ENCODE assay signal across 26 cellular contexts in the genomic region with DNA sequence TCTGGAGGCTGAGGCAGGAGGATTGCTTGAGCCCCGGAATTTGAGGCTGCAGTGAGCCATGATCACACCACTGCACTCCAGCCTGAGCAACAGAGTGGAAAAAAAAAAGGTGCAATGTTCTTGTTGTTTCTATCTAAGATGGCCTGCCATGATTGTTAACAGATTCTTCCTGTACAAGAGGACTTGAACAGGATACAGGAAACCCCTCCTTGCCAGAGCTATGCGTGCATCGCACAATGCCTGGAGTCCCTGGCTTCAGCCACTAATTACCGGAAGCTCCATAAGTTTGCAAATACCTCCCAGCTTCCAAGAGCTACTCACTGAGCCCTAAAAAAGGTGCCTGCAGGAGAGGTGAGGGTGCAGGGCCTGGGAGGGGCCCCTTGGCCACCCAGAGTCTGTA. TPM values are rescaled to one million over a fixed set of nuclear protein-coding genes. Genes with fewer than 3 reads are reported as not detected.
DNase-seq lines count a peak whose midpoint lies in the region; ATAC-seq and TF ChIP-seq lines count a peak whose summit lies in the region.
"Had no signal": no experiment of that assay in that cellular context is flagged by ENCODE, and none has a peak within 500 bp of the region (broad histone marks: within the 10 kb centered on the region; RNA-seq: fewer than 3 reads in every experiment).

No MANE protein-coding gene starts in this region.

- H3K4me1 ChIP-seq in BLaER1, result peaks cover 8% of the 10 kb centered on the region; the same call in 1 of the 2 replicates
- peaks cover 30% of the 10 kb centered on the region for H3K4me1 ChIP-seq in left ventricle myocardium inferior
- H3K4me1 ChIP-seq: prostate gland, thyroid gland had no signal

- H3K27me3 ChIP-seq in BLaER1, result no peaks in the 10 kb centered on the region
- peaks cover 4% of the 10 kb centered on the region for H3K27me3 ChIP-seq in left ventricle myocardium inferior (ENCODE audit: low read depth)
- H3K27me3 ChIP-seq: thyroid gland had no signal

- H3K36me3 ChIP-seq in BLaER1 (no peaks in the 10 kb centered on the region), left ventricle myocardium inferior (no peaks in the 10 kb centered on the region)
- H3K36me3 ChIP-seq: neutrophil, prostate gland, stomach, thyroid gland had no signal

- H3K4me3 ChIP-seq in BLaER1, result no peak overlapping the region
- H3K4me3 ChIP-seq in cardiac fibroblast (replicated peaks in 1 of 2; ENCODE audit: low read depth in 2 of 2, low read length in 2 of 2), result no peak overlapping the region
- no peak overlapping the region for H3K4me3 ChIP-seq in left ventricle myocardium inferior
- H3K4me3 ChIP-seq: prostate gland, skin epidermis, stomach, thyroid gland had no signal

- peak; percentile 34 for ATAC-seq in omental fat pad (ENCODE audit: low FRiP score)

- H3K27ac ChIP-seq in BLaER1, result no peak overlapping the region
- H3K27ac ChIP-seq in left ventricle myocardium inferior (replicated peaks), result peak overlapping the region; percentile 79
- H3K27ac ChIP-seq: neutrophil, prostate gland, VCaP had no signal

- peak overlapping the region; percentile 12; the same call in 1 of the 2 replicates for H3K4me2 ChIP-seq in BLaER1

- intact Hi-C loops in left ventricle myocardium inferior (cut with micrococcal nuclease), result no loop called here

- no peaks in the 10 kb centered on the region for H4K20me1 ChIP-seq in BLaER1

- TF ChIP-seq CTCF in cardiac fibroblast (IDR thresholded peaks at IDR 0.05; ENCODE audit: low read depth, low read length) (no peak), left ventricle myocardium inferior (IDR thresholded peaks at IDR 0.05; ENCODE audit: borderline replicate concordance) (no peak), omental fat pad (IDR thresholded peaks at IDR 0.05) (no peak)

- H3K9me3 ChIP-seq in BLaER1, result no peaks in the 10 kb centered on the region
- no peaks in the 10 kb centered on the region for H3K9me3 ChIP-seq in left ventricle myocardium inferior (replicated peaks)
- H3K9me3 ChIP-seq: neutrophil, prostate gland, stomach, thyroid gland had no signal

- peak; percentile 55 to 80 for DNase-seq in cardiac fibroblast (ENCODE audit: low read depth in 2 of 2)
- DNase-seq in left ventricle myocardium inferior, result no peak
- DNase-seq in omental fat pad (ENCODE audit: low spot score), result no peak
- no peak for DNase-seq in GM19240 (ENCODE audit: insufficient read length, low spot score)
- no peak for DNase-seq in NCI-H2227 treated with DMSO at 0.1 percent for 48 hours (lab: John Stamatoyannopoulos, UW)
- DNase-seq in NCI-H187 treated with DMSO at 0.1 percent for 48 hours (lab: John Stamatoyannopoulos, UW), result no peak
- no peak for DNase-seq in SKM-1 (lab: John Stamatoyannopoulos, UW; ENCODE audit: unreplicated experiment)
- DNase-seq: activated CD4-positive, alpha-beta T cell treated with anti-CD3 and anti-CD28 coated beads for 4 hours; activated effector memory CD4-positive, alpha-beta T cell treated with anti-CD3 and anti-CD28 coated beads, Interleukin-2, amount 50 U/mL, for 16 hours; activated naive CD8-positive, alpha-beta T cell treated with anti-CD3 and anti-CD28 coated beads for 36 hours; activated T-cell treated with anti-CD3 and anti-CD28 coated beads for 4 hours; central memory CD4-positive, alpha-beta T cell; DMS53; HCEC 1CT; islet precursor cell; NCI-H1417; NCI-H82; OCI-M1; stomach; thyroid gland had no signal

- no peak overlapping the region for H3K9ac ChIP-seq in BLaER1

RNA-seq across cellular contexts. Expression of a gene that starts 13.1 kb away (rescaled TPM):
- total RNA-seq in left ventricle myocardium inferior (87.7 TPM), omental fat pad (100 to 1,000 TPM in 1 of 4 donors, 10 to 100 TPM in 3; 10.3 to 201 (median 17.6) TPM)
- total RNA-seq: activated naive CD8-positive, alpha-beta T cell treated with anti-CD3 and anti-CD28 coated beads for 36 hours had no signal

RNA-seq across cellular contexts. Expression of a gene that starts 54.2 kb away (rescaled TPM):
- total RNA-seq in left ventricle myocardium inferior (not detected), omental fat pad (not detected)
- total RNA-seq: activated naive CD8-positive, alpha-beta T cell treated with anti-CD3 and anti-CD28 coated beads for 36 hours; astrocyte; stomach; thyroid gland had no signal

Comparison
In these comparisons a context has a peak if more than half of its experiments do, and no peak if none do; other contexts are left out.
1. DNase-seq: peak in cardiac fibroblast (2 of 2); none in left ventricle myocardium inferior (single experiment), omental fat pad (single experiment), GM19240 (single experiment), NCI-H2227 treated with DMSO at 0.1 percent for 48 hours (single experiment), NCI-H187 treated with DMSO at 0.1 percent for 48 hours (single experiment) and SKM-1 (single experiment).